In genomic region chr10:11358046-11358445, GRCh38 we compare ENCODE assay signal across 28 cellular contexts.
A peak's percentile ranks its signal among the peaks of the same experiment; 100 is the strongest.
DNase-seq lines count a peak whose midpoint lies in the region; ATAC-seq, FAIRE-seq and TF ChIP-seq lines count a peak whose summit lies in the region.
"Had no signal": no experiment of that assay in that cellular context is flagged by ENCODE, and none has a peak within 500 bp of the region (broad histone marks: within the 10 kb centered on the region; RNA-seq: fewer than 3 reads in every experiment).

No MANE protein-coding gene starts in this region.

- no peaks in the 10 kb centered on the region for H3K4me1 ChIP-seq in stomach
- H3K4me1 ChIP-seq: BLaER1 treated with 17β-estradiol and CSF1 and Interleukin-3, amounts not matched to agents 10 nM and 100 nM; HAP-1; SJSA1 had no signal

- H3K36me3 ChIP-seq in bronchial epithelial cell (ENCODE audit: control insufficient read depth, insufficient read depth, low read length) (no peaks in the 10 kb centered on the region), stomach (no peaks in the 10 kb centered on the region)
- H3K36me3 ChIP-seq: BLaER1 treated with 17β-estradiol and CSF1 and Interleukin-3, amounts not matched to agents 10 nM and 100 nM; HAP-1; SJSA1 had no signal

- no peak for TF ChIP-seq POLR2A in stomach (IDR thresholded peaks at IDR 0.05)

- peaks cover 0 to 5% (median 2%) of the 10 kb centered on the region in 4 donors for H3K9me3 ChIP-seq in stomach
- H3K9me3 ChIP-seq: HAP-1, SJSA1 had no signal

- H3K4me3 ChIP-seq in bronchial epithelial cell (ENCODE audit: low read depth, low read length) (no peak overlapping the region), stomach (no peak overlapping the region)
- H3K4me3 ChIP-seq: BLaER1 treated with 17β-estradiol and CSF1 and Interleukin-3, amounts not matched to agents 10 nM and 100 nM; GM12878; GM23338; HAP-1; PC-9; SJSA1 had no signal

- no peak overlapping the region for H3K27ac ChIP-seq in stomach
- H3K27ac ChIP-seq: BLaER1 treated with 17β-estradiol and CSF1 and Interleukin-3, amounts not matched to agents 10 nM and 100 nM; KMS-11; PC-9; SJSA1 had no signal

- intact Hi-C loops in stomach (cut with DNase I; ENCODE audit: low total_unique reads), result no loop called here
- intact Hi-C loops in activated T-helper 2 cell treated with anti-CD3 and anti-CD28 coated beads, Interferon-gamma antibody, Interleukin-2, Interleukin-4, amounts not matched to agents 10 μg/mL and 5 μg/mL and 100 μg/mL, durations not matched to agents 14 hours and 24 hours and 36 hours (cut with micrococcal nuclease), result no loop called here

- no peak for TF ChIP-seq EP300 in stomach (IDR thresholded peaks at IDR 0.05)

- ATAC-seq in activated CD4-positive, CD25-positive, alpha-beta regulatory T cell treated with anti-CD3 and anti-CD28 coated beads, Interleukin-2, amount 50 U/mL, for 24 hours, result no peak
- ATAC-seq: GM12878, GM23338, Right ventricle myocardium inferior had no signal

- 79 to 89% (median 80%) methylated on average over 4 of the region's 4 CpGs for WGBS in stomach, 5 donors

- TF ChIP-seq CTCF in bronchial epithelial cell (IDR thresholded peaks at IDR 0.05; ENCODE audit: insufficient read depth, low read length, severe bottlenecking), result no peak
- no peak for TF ChIP-seq CTCF in stomach (IDR thresholded peaks at IDR 0.05)

- no peaks in the 10 kb centered on the region for H3K36me3 Mint-ChIP-seq in activated T-helper 2 cell treated with anti-CD3 and anti-CD28 coated beads, Interferon-gamma antibody, Interleukin-2, Interleukin-4, amounts not matched to agents 10 μg/mL and 5 μg/mL and 100 μg/mL, durations not matched to agents 14 hours and 24 hours and 36 hours (ENCODE audit: low read depth)

- H3K4me1 Mint-ChIP-seq in activated T-helper 2 cell treated with anti-CD3 and anti-CD28 coated beads, Interferon-gamma antibody, Interleukin-2, Interleukin-4, amounts not matched to agents 10 μg/mL and 5 μg/mL and 100 μg/mL, durations not matched to agents 14 hours and 24 hours and 36 hours (ENCODE audit: low read depth), result no peaks in the 10 kb centered on the region

- H3K9me3 Mint-ChIP-seq in activated T-helper 2 cell treated with anti-CD3 and anti-CD28 coated beads, Interferon-gamma antibody, Interleukin-2, Interleukin-4, amounts not matched to agents 10 μg/mL and 5 μg/mL and 100 μg/mL, durations not matched to agents 14 hours and 24 hours and 36 hours, result no peaks in the 10 kb centered on the region

- H3K27me3 ChIP-seq in bronchial epithelial cell (ENCODE audit: control insufficient read depth, insufficient read depth, low read length) (no peaks in the 10 kb centered on the region), stomach (no peaks in the 10 kb centered on the region)
- H3K27me3 ChIP-seq: BLaER1 treated with 17β-estradiol and CSF1 and Interleukin-3, amounts not matched to agents 10 nM and 100 nM; SJSA1 had no signal

- DNase-seq in GDM1 (lab: John Stamatoyannopoulos, UW), result peak; percentile 66
- peak; percentile 22 to 50 for DNase-seq in Kasumi-1 (lab: John Stamatoyannopoulos, UW)
- DNase-seq in NOMO-1 treated with dmso at 0.1 percent for 144 hours (lab: John Stamatoyannopoulos, UW; ENCODE audit: unreplicated experiment), result peak; percentile 31
- no peak for DNase-seq in bronchial epithelial cell (ENCODE audit: low read depth)
- no peak for DNase-seq in stomach
- no peak for DNase-seq in activated T-helper 2 cell treated with anti-CD3 and anti-CD28 coated beads, Interferon-gamma antibody, Interleukin-2, Interleukin-4, amounts not matched to agents 10 μg/mL and 5 μg/mL and 100 μg/mL, durations not matched to agents 14 hours and 24 hours and 36 hours (ENCODE audit: low spot score)
- no peak for DNase-seq in DMS153 treated with DMSO at 0.1 percent for 48 hours (lab: John Stamatoyannopoulos, UW; ENCODE audit: unreplicated experiment)
- DNase-seq: CD4-positive, alpha-beta T cell; DMS53; HFFc6; NCI-H1417; NCI-H1694 treated with DMSO at 0.1 percent for 48 hours; NCI-H2081; NCI-H226; NCI-H510A; NCI-H69; PC-9 had no signal

- H3K4me3 Mint-ChIP-seq in activated T-helper 2 cell treated with anti-CD3 and anti-CD28 coated beads, Interferon-gamma antibody, Interleukin-2, Interleukin-4, amounts not matched to agents 10 μg/mL and 5 μg/mL and 100 μg/mL, durations not matched to agents 14 hours and 24 hours and 36 hours (ENCODE audit: low read depth), result no peak overlapping the region
- H3K4me3 Mint-ChIP-seq: CD4-positive, alpha-beta T cell; GM23338; HFFc6 had no signal

- peak; percentile 60 for FAIRE-seq in bronchial epithelial cell (lab: Jason Lieb, UNC)
- FAIRE-seq: A204.1, D721Med, GM12878, HTR-8/SVneo had no signal

- H3K27me3 Mint-ChIP-seq in activated T-helper 2 cell treated with anti-CD3 and anti-CD28 coated beads, Interferon-gamma antibody, Interleukin-2, Interleukin-4, amounts not matched to agents 10 μg/mL and 5 μg/mL and 100 μg/mL, durations not matched to agents 14 hours and 24 hours and 36 hours (ENCODE audit: low read depth), result peaks cover 2% of the 10 kb centered on the region
- H3K27me3 Mint-ChIP-seq: CD4-positive, alpha-beta T cell had no signal

- H3K27ac Mint-ChIP-seq in activated T-helper 2 cell treated with anti-CD3 and anti-CD28 coated beads, Interferon-gamma antibody, Interleukin-2, Interleukin-4, amounts not matched to agents 10 μg/mL and 5 μg/mL and 100 μg/mL, durations not matched to agents 14 hours and 24 hours and 36 hours, result no peak overlapping the region
- H3K27ac Mint-ChIP-seq: CD4-positive, alpha-beta T cell; GM23338; HFFc6 had no signal

Comparison
In these comparisons a context has a peak if more than half of its experiments do, and no peak if none do; other contexts are left out.
1. DNase-seq: peak in GDM1 (single experiment), Kasumi-1 (2 of 2) and NOMO-1 treated with dmso at 0.1 percent for 144 hours (single experiment); none in bronchial epithelial cell (single experiment), stomach (single experiment), activated T-helper 2 cell treated with anti-CD3 and anti-CD28 coated beads, Interferon-gamma antibody, Interleukin-2, Interleukin-4, amounts not matched to agents 10 μg/mL and 5 μg/mL and 100 μg/mL, durations not matched to agents 14 hours and 24 hours and 36 hours (single experiment) and DMS153 treated with DMSO at 0.1 percent for 48 hours (single experiment).